Comparison of ENCODE assay signal across 1 cellular context in the genomic region with DNA sequence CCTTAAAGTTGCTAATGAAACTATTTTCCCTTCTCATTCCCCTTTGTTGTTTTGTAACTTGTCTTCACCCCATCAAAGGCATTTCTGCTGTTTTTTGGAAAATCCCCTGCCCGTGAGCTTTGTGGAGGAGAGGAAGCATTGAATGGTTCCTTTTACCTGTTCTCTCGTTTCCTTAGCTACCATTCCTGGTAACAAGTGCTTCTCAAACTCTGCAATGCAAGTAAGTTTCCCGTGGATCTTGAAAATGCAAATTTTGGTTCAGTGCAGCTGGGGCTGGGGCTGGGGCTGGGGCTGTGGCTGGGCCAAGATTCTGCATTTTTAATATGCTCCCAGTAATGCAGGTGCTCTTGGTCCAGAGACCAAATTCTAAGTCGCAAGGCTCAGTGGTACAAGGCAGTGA.
TF ChIP-seq lines count a peak whose summit lies in the region.

No MANE protein-coding gene starts in this region.

TF ChIP-seq in WTC11, 78 proteins besides CTCF, POLR2A, EP300 and RAD21 (continued from another document):
- no peak for TF ChIP-seq ZBTB43 (CRISPR knock-in tag; IDR thresholded peaks at IDR 0.05)
- no peak for TF ChIP-seq TEAD4 (CRISPR knock-in tag; IDR thresholded peaks at IDR 0.05)
- TF ChIP-seq NR1H2 (CRISPR knock-in tag; IDR thresholded peaks at IDR 0.05), result no peak
- no peak for TF ChIP-seq NFATC4 (CRISPR knock-in tag; IDR thresholded peaks at IDR 0.05)
- TF ChIP-seq ZNF138 (CRISPR knock-in tag; conservative IDR thresholded peaks at IDR 0.05), result no peak
